ENCODE assay signal across 8 cellular contexts in genomic region chr4:78951862-78952472, GRCh38. TPM values are rescaled to one million over a fixed set of nuclear protein-coding genes. Genes with fewer than 3 reads are reported as not detected.
A peak's percentile ranks its signal among the peaks of the same experiment; 100 is the strongest.
DNase-seq lines count a peak whose midpoint lies in the region; ATAC-seq and TF ChIP-seq lines count a peak whose summit lies in the region.

No MANE protein-coding gene starts in this region.

- CTCF ChIA-PET in activated naive CD4-positive, alpha-beta T cell treated with anti-CD3 and anti-CD28 coated beads for 36 hours (lab: Charles Lee) = interaction anchor here (0.6 to 2.5 kb wide), 27 partner anchors 12 to 1268 kb away, joined by 3 to 12 read pairs (median 3); partner anchors contain the start of gene PAQR3

- no peaks in the 10 kb centered on the region for H3K27me3 ChIP-seq in GM23338 (ENCODE audit: insufficient read depth)

- H3K4me1 ChIP-seq in GM23338 (ENCODE audit: insufficient read depth) = no peaks in the 10 kb centered on the region

- H2AFZ ChIP-seq in GM23338 = no peak overlapping the region

- no peak overlapping the region for H3K4me2 ChIP-seq in GM23338

- no peaks in the 10 kb centered on the region for H3K79me2 ChIP-seq in GM23338 (replicated peaks; ENCODE audit: insufficient read depth)

- no peaks in the 10 kb centered on the region for H3K36me3 Mint-ChIP-seq in activated naive CD4-positive, alpha-beta T cell treated with anti-CD3 and anti-CD28 coated beads for 36 hours (ENCODE audit: low read depth)
- H3K36me3 Mint-ChIP-seq in GM23338 (ENCODE audit: low read depth) = no peaks in the 10 kb centered on the region
- no peaks in the 10 kb centered on the region for H3K36me3 Mint-ChIP-seq in effector memory CD8-positive, alpha-beta T cell (ENCODE audit: insufficient read depth)
- H3K36me3 Mint-ChIP-seq in mesothelial cell of epicardium = no peaks in the 10 kb centered on the region

- no peak overlapping the region for H3K27ac ChIP-seq in GM23338 (ENCODE audit: low read depth)

- no peaks in the 10 kb centered on the region for H3F3A ChIP-seq in GM23338 (replicated peaks; ENCODE audit: low read depth)

- H3K9me3 Mint-ChIP-seq in activated naive CD4-positive, alpha-beta T cell treated with anti-CD3 and anti-CD28 coated beads for 36 hours = no peaks in the 10 kb centered on the region
- H3K9me3 Mint-ChIP-seq in GM23338 = no peaks in the 10 kb centered on the region; the same call in 2 of the 3 replicates
- no peaks in the 10 kb centered on the region for H3K9me3 Mint-ChIP-seq in effector memory CD8-positive, alpha-beta T cell
- H3K9me3 Mint-ChIP-seq in mesothelial cell of epicardium = peaks cover 3% of the 10 kb centered on the region

- ATAC-seq in GM23338 = peak; percentile 56
- peak; percentile 70 for ATAC-seq in effector memory CD8-positive, alpha-beta T cell (replicated peaks)

- H3K9me2 ChIP-seq in GM23338 (ENCODE audit: insufficient read depth) = no peaks in the 10 kb centered on the region

- peak; percentile 50 for DNase-seq in activated naive CD4-positive, alpha-beta T cell treated with anti-CD3 and anti-CD28 coated beads for 36 hours
- DNase-seq in activated naive CD4-positive, alpha-beta T cell (lab: John Stamatoyannopoulos, UW) = no peak
- peak; percentile 60 for DNase-seq in GM23338 (ENCODE audit: low spot score)
- DNase-seq in LoVo (ENCODE audit: low spot score) = peak; percentile 61
- peak; percentile 42 for DNase-seq in SW480 (ENCODE audit: low spot score)
- peak; percentile 12 to 26 (median 13) for DNase-seq in effector memory CD8-positive, alpha-beta T cell
- DNase-seq in mesothelial cell of epicardium (ENCODE audit: low spot score in 2 of 2, unreplicated experiment in 2 of 2) = no peak
- DNase-seq in islet precursor cell = no peak

- no peak overlapping the region for H3K4me3 ChIP-seq in GM23338

- H3K27ac Mint-ChIP-seq in activated naive CD4-positive, alpha-beta T cell treated with anti-CD3 and anti-CD28 coated beads for 36 hours = no peak overlapping the region
- H3K27ac Mint-ChIP-seq in GM23338 (no peak overlapping the region), mesothelial cell of epicardium (no peak overlapping the region)
- H3K27ac Mint-ChIP-seq in effector memory CD8-positive, alpha-beta T cell = no peak overlapping the region

- intact Hi-C loops in activated naive CD4-positive, alpha-beta T cell treated with anti-CD3 and anti-CD28 coated beads for 36 hours (cut with micrococcal nuclease) = loop anchor here (1.0 to 10.0 kb wide), 6 partner anchors 293 to 1385 kb away; partner anchors contain the start of gene CFAP299

- TF ChIP-seq CTCF in GM23338 (conservative IDR thresholded peaks at IDR 0.05; ENCODE audit: low read depth in 2 of 2) = peak; percentile 83 to 84
- peak; percentile 75 for TF ChIP-seq CTCF in mesothelial cell of epicardium (IDR thresholded peaks at IDR 0.05; ENCODE audit: unreplicated experiment)

- H3K4me3 Mint-ChIP-seq in activated naive CD4-positive, alpha-beta T cell treated with anti-CD3 and anti-CD28 coated beads for 36 hours = no peak overlapping the region
- H3K4me3 Mint-ChIP-seq in GM23338 (no peak overlapping the region), mesothelial cell of epicardium (no peak overlapping the region)
- H3K4me3 Mint-ChIP-seq in effector memory CD8-positive, alpha-beta T cell = no peak overlapping the region

- H3K36me3 ChIP-seq in GM23338 (ENCODE audit: insufficient read depth) = no peaks in the 10 kb centered on the region

- no peaks in the 10 kb centered on the region for H4K20me1 ChIP-seq in GM23338 (replicated peaks; ENCODE audit: insufficient read depth)

- peaks cover 12% of the 10 kb centered on the region for H3K27me3 Mint-ChIP-seq in activated naive CD4-positive, alpha-beta T cell treated with anti-CD3 and anti-CD28 coated beads for 36 hours (ENCODE audit: low read depth)
- peaks cover 2% of the 10 kb centered on the region for H3K27me3 Mint-ChIP-seq in GM23338 (ENCODE audit: insufficient read depth, low read depth, poor library complexity)
- H3K27me3 Mint-ChIP-seq in effector memory CD8-positive, alpha-beta T cell = peaks cover 44 to 47% of the 10 kb centered on the region in 2 donors
- H3K27me3 Mint-ChIP-seq in mesothelial cell of epicardium (ENCODE audit: low read depth) = peaks cover 29% of the 10 kb centered on the region

- H3K4me1 Mint-ChIP-seq in activated naive CD4-positive, alpha-beta T cell treated with anti-CD3 and anti-CD28 coated beads for 36 hours (ENCODE audit: low read depth) = no peaks in the 10 kb centered on the region
- H3K4me1 Mint-ChIP-seq in GM23338 = no peaks in the 10 kb centered on the region
- H3K4me1 Mint-ChIP-seq in effector memory CD8-positive, alpha-beta T cell (ENCODE audit: low read depth in 2 of 2) = no peaks in the 10 kb centered on the region
- H3K4me1 Mint-ChIP-seq in mesothelial cell of epicardium = peaks cover 2% of the 10 kb centered on the region

TF ChIP-seq in GM23338, 12 proteins besides CTCF, POLR2A, EP300 and RAD21 (continues in another document):
- TF ChIP-seq REST (IDR thresholded peaks at IDR 0.05; ENCODE audit: unreplicated experiment) = no peak
- no peak for TF ChIP-seq NANOG (IDR thresholded peaks at IDR 0.05; ENCODE audit: borderline replicate concordance)
- TF ChIP-seq JUNB (IDR thresholded peaks at IDR 0.05; ENCODE audit: unreplicated experiment) = no peak
- TF ChIP-seq POLR2AphosphoS5 (IDR thresholded peaks at IDR 0.05; ENCODE audit: low read depth) = no peak
- no peak for TF ChIP-seq ETS1 (IDR thresholded peaks at IDR 0.05)
- no peak for TF ChIP-seq EZH2 (IDR thresholded peaks at IDR 0.05; ENCODE audit: low read depth, unreplicated experiment)
- TF ChIP-seq ZNF331 (CRISPR knock-in tag; IDR thresholded peaks at IDR 0.05; ENCODE audit: low read depth) = no peak
- TF ChIP-seq STAT1 (IDR thresholded peaks at IDR 0.05; ENCODE audit: unreplicated experiment) = no peak
- TF ChIP-seq ZNF114 (CRISPR knock-in tag; IDR thresholded peaks at IDR 0.05) = no peak

RNA-seq across cellular contexts. Expression of gene PAQR3, which starts 12.7 kb away (rescaled TPM):
- total RNA-seq in activated naive CD4-positive, alpha-beta T cell treated with anti-CD3 and anti-CD28 coated beads for 36 hours = 10 to 100 TPM; 12.4 to 13.9 TPM
- 36.3 and 37.3 TPM in 2 replicates for total RNA-seq in GM23338 (2014; rRNA removed; shearing (Covaris generic))
- polyA plus RNA-seq in GM23338 (2016; fragmentation: Nextera tagmentation; extraction: Ambion mirVana) = 15.9 and 16.9 TPM in 2 replicates
- 18.0 to 21.2 TPM (median 19.8 TPM) in 3 replicates for total RNA-seq in mesothelial cell of epicardium

Comparison
In these comparisons a context has a peak if more than half of its experiments do, and no peak if none do; other contexts are left out.
1. DNase-seq: peak in activated naive CD4-positive, alpha-beta T cell treated with anti-CD3 and anti-CD28 coated beads for 36 hours (single experiment), GM23338 (single experiment), LoVo (single experiment), SW480 (single experiment) and effector memory CD8-positive, alpha-beta T cell (3 of 3); none in activated naive CD4-positive, alpha-beta T cell (0 of 4), mesothelial cell of epicardium (0 of 2) and islet precursor cell (single experiment).